ENCODE assay signal across 1 cellular context in genomic region chr21:33541756-33542639, GRCh38.
TF ChIP-seq lines count a peak whose summit lies in the region.

Gene GART (minus strand): TSS chr21:33542117. CDS start chr21:33539315, 2,802 bp downstream.

TF ChIP-seq in K562, 482 proteins besides CTCF, POLR2A, EP300 and RAD21 (continued from another document and continues in another):
- TF ChIP-seq YY1 (IDR thresholded peaks at IDR 0.05; ENCODE audit: borderline replicate concordance in 1 of 3, control insufficient read depth in 1 of 3, extremely low read depth in 1 of 3, insufficient read depth in 3 of 3, insufficient read length in 1 of 3, insufficient replicate concordance in 2 of 3, low read depth in 1 of 3, low read length in 2 of 3) (peak in 2 of 3 experiments; percentile 66 to 71), SRF (CRISPR knock-in tag; IDR thresholded peaks at IDR 0.05) (peak in 1 of 2 experiments; percentile 83; a peak in 1 of 4 replicates), KDM2B (CRISPR knock-in tag; IDR thresholded peaks at IDR 0.05) (0 out of 2 replicates have a peak, but pooled peaks have one; percentile 40), ZNF668 (CRISPR knock-in tag; IDR thresholded peaks at IDR 0.05) (peak; percentile 42; the same call in 1 of the 2 replicates), ZNF197 (CRISPR knock-in tag; IDR thresholded peaks at IDR 0.05; ENCODE audit: low read depth) (peak; percentile 18; the same call in 1 of the 2 replicates), KAT8 (IDR thresholded peaks at IDR 0.05; ENCODE audit: low read depth) (no peak), SAFB (IDR thresholded peaks at IDR 0.05; ENCODE audit: borderline replicate concordance, low read depth, low read length) (no peak), ATF4 (CRISPR knock-in tag; IDR thresholded peaks at IDR 0.05) (no peak), KHSRP (IDR thresholded peaks at IDR 0.05) (peak; percentile 11; the same call in 1 of the 2 replicates), FOXK2 (conservative IDR thresholded peaks at IDR 0.05 in 1 of 2, IDR thresholded peaks at IDR 0.05 in 1 of 2; ENCODE audit: low read depth in 2 of 2) (peak; percentile 53 to 85; a peak in 3 of 4 replicates), L3MBTL2 (IDR thresholded peaks at IDR 0.05) (peak; percentile 90), BHLHE40 (IDR thresholded peaks at IDR 0.05; ENCODE audit: low read length) (peak; percentile 62), ZNF124 (CRISPR knock-in tag; IDR thresholded peaks at IDR 0.05) (no peak), STAT5A (IDR thresholded peaks at IDR 0.05; ENCODE audit: borderline replicate concordance, low read length) (peak; percentile 6; the same call in 1 of the 2 replicates), PRPF4 (IDR thresholded peaks at IDR 0.05; ENCODE audit: insufficient read depth, low read depth, low read length, poor library complexity, severe bottlenecking) (peak; percentile 85), ATF1 (CRISPR knock-in tag; IDR thresholded peaks at IDR 0.05) (no peak), ATF1 (tag; IDR thresholded peaks at IDR 0.05) (no peak), NR1H2 (CRISPR knock-in tag; IDR thresholded peaks at IDR 0.05) (peak; percentile 29; the same call in 1 of the 2 replicates), RCOR1 (IDR thresholded peaks at IDR 0.05; ENCODE audit: borderline replicate concordance in 1 of 2, low read depth in 2 of 2, low read length in 2 of 2) (peak in 1 of 2 experiments; percentile 48; a peak in 1 of 4 replicates), KLF10 (CRISPR knock-in tag; IDR thresholded peaks at IDR 0.05) (no peak), SUPT5H (IDR thresholded peaks at IDR 0.05) (peak; percentile 94), ZNF347 (CRISPR knock-in tag; IDR thresholded peaks at IDR 0.05; ENCODE audit: low read depth) (no peak), ZBTB33 (CRISPR knock-in tag; IDR thresholded peaks at IDR 0.05) (0 out of 2 replicates have a peak, but pooled peaks have one; percentile 7), HDAC2 (IDR thresholded peaks at IDR 0.05) (peak; percentile 93), ZNF324 (CRISPR knock-in tag; IDR thresholded peaks at IDR 0.05) (0 out of 2 replicates have a peak, but pooled peaks have one; percentile 36), ZNF76 (CRISPR knock-in tag; IDR thresholded peaks at IDR 0.05; ENCODE audit: borderline replicate concordance) (0 out of 2 replicates have a peak, but pooled peaks have one; percentile 11), CTBP1 (IDR thresholded peaks at IDR 0.05; ENCODE audit: borderline replicate concordance) (peak; percentile 66), LARP7 (IDR thresholded peaks at IDR 0.05) (peak; percentile 57; the same call in 1 of the 2 replicates), CBX1 (IDR thresholded peaks at IDR 0.05; ENCODE audit: low read depth) (peak; percentile 73), ZNF354B (CRISPR knock-in tag; IDR thresholded peaks at IDR 0.05) (0 out of 2 replicates have a peak, but pooled peaks have one; percentile 7), ZBED1 (IDR thresholded peaks at IDR 0.05) (0 out of 2 replicates have a peak, but pooled peaks have one; percentile 15), CHD1 (IDR thresholded peaks at IDR 0.05; ENCODE audit: low read length) (peak; percentile 99), ZNF311 (CRISPR knock-in tag; IDR thresholded peaks at IDR 0.05) (0 out of 2 replicates have a peak, but pooled peaks have one; percentile 20), PHF8 (IDR thresholded peaks at IDR 0.05; ENCODE audit: borderline replicate concordance, low read length) (peak; percentile 88), ZBTB7A (IDR thresholded peaks at IDR 0.05; ENCODE audit: borderline replicate concordance, control insufficient read depth, low read depth, low read length) (peak; percentile 81; the same call in 1 of the 2 replicates), ZMIZ1 (IDR thresholded peaks at IDR 0.05; ENCODE audit: low read depth in 2 of 2, low read length in 2 of 2) (peak in 1 of 2 experiments; percentile 61; a peak in 1 of 4 replicates), CCNT2 (IDR thresholded peaks at IDR 0.05; ENCODE audit: borderline replicate concordance, extremely low read depth, insufficient read length, low read depth, low read length) (peak; percentile 80), GABPA (tag; conservative IDR thresholded peaks at IDR 0.05; ENCODE audit: low read depth) (peak; percentile 92), ETV1 (tag; conservative IDR thresholded peaks at IDR 0.05; ENCODE audit: low read depth) (peak; percentile 66), KLF1 (tag; IDR thresholded peaks at IDR 0.05) (peak; percentile 93), HINFP (tag; conservative IDR thresholded peaks at IDR 0.05; ENCODE audit: low read depth) (peak; percentile 63; the same call in 1 of the 2 replicates)
- TF ChIP-seq, protein P1, sequence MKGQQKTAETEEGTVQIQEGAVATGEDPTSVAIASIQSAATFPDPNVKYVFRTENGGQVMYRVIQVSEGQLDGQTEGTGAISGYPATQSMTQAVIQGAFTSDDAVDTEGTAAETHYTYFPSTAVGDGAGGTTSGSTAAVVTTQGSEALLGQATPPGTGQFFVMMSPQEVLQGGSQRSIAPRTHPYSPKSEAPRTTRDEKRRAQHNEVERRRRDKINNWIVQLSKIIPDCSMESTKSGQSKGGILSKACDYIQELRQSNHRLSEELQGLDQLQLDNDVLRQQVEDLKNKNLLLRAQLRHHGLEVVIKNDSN (CRISPR knock-in tag; IDR thresholded peaks at IDR 0.05), result peak; percentile 58
- TF ChIP-seq, protein P2, sequence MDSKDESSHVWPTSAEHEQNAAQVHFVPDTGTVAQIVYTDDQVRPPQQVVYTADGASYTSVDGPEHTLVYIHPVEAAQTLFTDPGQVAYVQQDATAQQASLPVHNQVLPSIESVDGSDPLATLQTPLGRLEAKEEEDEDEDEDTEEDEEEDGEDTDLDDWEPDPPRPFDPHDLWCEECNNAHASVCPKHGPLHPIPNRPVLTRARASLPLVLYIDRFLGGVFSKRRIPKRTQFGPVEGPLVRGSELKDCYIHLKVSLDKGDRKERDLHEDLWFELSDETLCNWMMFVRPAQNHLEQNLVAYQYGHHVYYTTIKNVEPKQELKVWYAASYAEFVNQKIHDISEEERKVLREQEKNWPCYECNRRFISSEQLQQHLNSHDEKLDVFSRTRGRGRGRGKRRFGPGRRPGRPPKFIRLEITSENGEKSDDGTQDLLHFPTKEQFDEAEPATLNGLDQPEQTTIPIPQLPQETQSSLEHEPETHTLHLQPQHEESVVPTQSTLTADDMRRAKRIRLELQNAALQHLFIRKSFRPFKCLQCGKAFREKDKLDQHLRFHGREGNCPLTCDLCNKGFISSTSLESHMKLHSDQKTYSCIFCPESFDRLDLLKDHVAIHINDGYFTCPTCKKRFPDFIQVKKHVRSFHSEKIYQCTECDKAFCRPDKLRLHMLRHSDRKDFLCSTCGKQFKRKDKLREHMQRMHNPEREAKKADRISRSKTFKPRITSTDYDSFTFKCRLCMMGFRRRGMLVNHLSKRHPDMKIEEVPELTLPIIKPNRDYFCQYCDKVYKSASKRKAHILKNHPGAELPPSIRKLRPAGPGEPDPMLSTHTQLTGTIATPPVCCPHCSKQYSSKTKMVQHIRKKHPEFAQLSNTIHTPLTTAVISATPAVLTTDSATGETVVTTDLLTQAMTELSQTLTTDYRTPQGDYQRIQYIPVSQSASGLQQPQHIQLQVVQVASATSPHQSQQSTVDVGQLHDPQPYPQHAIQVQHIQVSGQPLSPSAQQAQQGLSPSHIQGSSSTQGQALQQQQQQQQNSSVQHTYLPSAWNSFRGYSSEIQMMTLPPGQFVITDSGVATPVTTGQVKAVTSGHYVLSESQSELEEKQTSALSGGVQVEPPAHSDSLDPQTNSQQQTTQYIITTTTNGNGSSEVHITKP (IDR thresholded peaks at IDR 0.05; ENCODE audit: partially characterized antibody), result peak; percentile 26
- TF ChIP-seq, protein P3, sequence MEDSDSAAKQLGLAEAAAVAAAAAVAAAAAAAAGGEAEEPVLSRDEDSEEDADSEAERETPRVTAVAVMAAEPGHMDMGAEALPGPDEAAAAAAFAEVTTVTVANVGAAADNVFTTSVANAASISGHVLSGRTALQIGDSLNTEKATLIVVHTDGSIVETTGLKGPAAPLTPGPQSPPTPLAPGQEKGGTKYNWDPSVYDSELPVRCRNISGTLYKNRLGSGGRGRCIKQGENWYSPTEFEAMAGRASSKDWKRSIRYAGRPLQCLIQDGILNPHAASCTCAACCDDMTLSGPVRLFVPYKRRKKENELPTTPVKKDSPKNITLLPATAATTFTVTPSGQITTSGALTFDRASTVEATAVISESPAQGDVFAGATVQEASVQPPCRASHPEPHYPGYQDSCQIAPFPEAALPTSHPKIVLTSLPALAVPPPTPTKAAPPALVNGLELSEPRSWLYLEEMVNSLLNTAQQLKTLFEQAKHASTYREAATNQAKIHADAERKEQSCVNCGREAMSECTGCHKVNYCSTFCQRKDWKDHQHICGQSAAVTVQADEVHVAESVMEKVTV (CRISPR knock-in tag; IDR thresholded peaks at IDR 0.05), result 0 out of 2 replicates have a peak, but pooled peaks have one; percentile 4
- TF ChIP-seq, protein P4, sequence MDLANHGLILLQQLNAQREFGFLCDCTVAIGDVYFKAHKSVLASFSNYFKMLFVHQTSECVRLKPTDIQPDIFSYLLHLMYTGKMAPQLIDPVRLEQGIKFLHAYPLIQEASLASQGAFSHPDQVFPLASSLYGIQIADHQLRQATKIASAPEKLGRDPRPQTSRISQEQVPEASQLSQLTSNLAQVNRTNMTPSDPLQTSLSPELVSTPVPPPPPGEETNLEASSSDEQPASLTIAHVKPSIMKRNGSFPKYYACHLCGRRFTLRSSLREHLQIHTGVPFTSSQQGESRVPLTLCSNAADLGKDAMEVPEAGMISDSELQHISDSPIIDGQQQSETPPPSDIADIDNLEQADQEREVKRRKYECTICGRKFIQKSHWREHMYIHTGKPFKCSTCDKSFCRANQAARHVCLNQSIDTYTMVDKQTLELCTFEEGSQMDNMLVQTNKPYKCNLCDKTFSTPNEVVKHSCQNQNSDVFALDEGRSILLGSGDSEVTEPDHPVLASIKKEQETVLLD (IDR thresholded peaks at IDR 0.05), result peak; percentile 87
